Comparison of ENCODE assay signal across 2 cellular contexts in the genomic region with DNA sequence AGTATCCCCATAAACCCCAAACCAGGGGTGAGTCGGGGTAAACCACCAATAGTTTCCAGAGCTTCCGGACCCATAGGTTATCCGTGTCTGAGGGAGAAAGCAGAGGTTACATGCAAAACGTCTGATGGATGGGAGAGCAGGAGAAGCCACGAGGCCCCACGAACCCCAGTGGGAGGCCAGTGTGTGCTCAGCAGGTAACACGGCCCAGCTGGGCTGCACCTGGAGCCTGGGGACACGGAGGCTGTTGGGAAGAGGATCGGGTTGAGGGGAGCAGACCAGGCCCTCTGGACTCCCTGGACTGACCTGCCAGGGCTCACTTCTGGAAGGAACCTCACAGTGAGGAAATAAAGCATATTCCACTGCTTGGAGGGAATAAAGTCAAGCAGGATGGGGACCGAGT.
A peak's percentile ranks its signal among the peaks of the same experiment; 100 is the strongest.
TF ChIP-seq lines count a peak whose summit lies in the region.

No MANE protein-coding gene starts in this region.

TF ChIP-seq in GM23338, 12 proteins besides CTCF, POLR2A, EP300 and RAD21:
- TF ChIP-seq, protein P1, sequence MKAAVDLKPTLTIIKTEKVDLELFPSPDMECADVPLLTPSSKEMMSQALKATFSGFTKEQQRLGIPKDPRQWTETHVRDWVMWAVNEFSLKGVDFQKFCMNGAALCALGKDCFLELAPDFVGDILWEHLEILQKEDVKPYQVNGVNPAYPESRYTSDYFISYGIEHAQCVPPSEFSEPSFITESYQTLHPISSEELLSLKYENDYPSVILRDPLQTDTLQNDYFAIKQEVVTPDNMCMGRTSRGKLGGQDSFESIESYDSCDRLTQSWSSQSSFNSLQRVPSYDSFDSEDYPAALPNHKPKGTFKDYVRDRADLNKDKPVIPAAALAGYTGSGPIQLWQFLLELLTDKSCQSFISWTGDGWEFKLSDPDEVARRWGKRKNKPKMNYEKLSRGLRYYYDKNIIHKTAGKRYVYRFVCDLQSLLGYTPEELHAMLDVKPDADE (IDR thresholded peaks at IDR 0.05): no peak

TF ChIP-seq in HepG2, 621 proteins besides CTCF, POLR2A, EP300 and RAD21:
- TF ChIP-seq, protein P2, sequence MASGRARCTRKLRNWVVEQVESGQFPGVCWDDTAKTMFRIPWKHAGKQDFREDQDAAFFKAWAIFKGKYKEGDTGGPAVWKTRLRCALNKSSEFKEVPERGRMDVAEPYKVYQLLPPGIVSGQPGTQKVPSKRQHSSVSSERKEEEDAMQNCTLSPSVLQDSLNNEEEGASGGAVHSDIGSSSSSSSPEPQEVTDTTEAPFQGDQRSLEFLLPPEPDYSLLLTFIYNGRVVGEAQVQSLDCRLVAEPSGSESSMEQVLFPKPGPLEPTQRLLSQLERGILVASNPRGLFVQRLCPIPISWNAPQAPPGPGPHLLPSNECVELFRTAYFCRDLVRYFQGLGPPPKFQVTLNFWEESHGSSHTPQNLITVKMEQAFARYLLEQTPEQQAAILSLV (CRISPR knock-in tag; IDR thresholded peaks at IDR 0.05; ENCODE audit: borderline replicate concordance): 0 out of 2 replicates have a peak, but pooled peaks have one; percentile 29
- no peak for TF ChIP-seq ZNF282 (IDR thresholded peaks at IDR 0.05; ENCODE audit: partially characterized antibody)
- 0 out of 2 replicates have a peak, but pooled peaks have one; percentile 13 for TF ChIP-seq ZNF768 (CRISPR knock-in tag; IDR thresholded peaks at IDR 0.05)
- TF ChIP-seq AKAP8 (CRISPR knock-in tag; IDR thresholded peaks at IDR 0.05): 0 out of 2 replicates have a peak, but pooled peaks have one; percentile 32
